Comparison of ENCODE assay signal across 18 cellular contexts in genomic region chr6:112881027-112881426, GRCh38.
DNase-seq lines count a peak whose midpoint lies in the region; ATAC-seq and TF ChIP-seq lines count a peak whose summit lies in the region.
"Had no signal": no experiment of that assay in that cellular context is flagged by ENCODE, and none has a peak within 500 bp of the region (broad histone marks: within the 10 kb centered on the region; RNA-seq: fewer than 3 reads in every experiment).

No MANE protein-coding gene starts in this region.

- DNase-seq in AG04449 (ENCODE audit: low read depth, low spot score) (peak; percentile 24), cardiac fibroblast (ENCODE audit: low read depth in 2 of 2) (peak; percentile 33 to 71), kidney glomerular epithelial cell (lab: John Stamatoyannopoulos, UW) (peak; percentile 26), DMS53 treated with DMSO at 0.1 percent for 48 hours (lab: John Stamatoyannopoulos, UW; ENCODE audit: unreplicated experiment) (no peak)
- DNase-seq in stimulated activated CD4-positive, alpha-beta T cell treated with anti-CD3 and anti-CD28 coated beads, Interleukin-12 subunit alpha, Interleukin-12 subunit beta, amount 100 ng/mL, for 4 hours, result no peak
- DNase-seq in activated CD4-positive, CD25-positive, alpha-beta regulatory T cell (lab: John Stamatoyannopoulos, UW), result no peak
- DNase-seq: ACHN; activated CD4-positive, alpha-beta memory T cell treated with anti-CD3 and anti-CD28 coated beads for 36 hours; DMS153; lower lobe of right lung; NCI-H1436 treated with DMSO at 0.1 percent for 48 hours; NCI-H526 treated with DMSO at 0.1 percent for 48 hours; occipital lobe; tibial artery had no signal

- no peak for TF ChIP-seq CTCF in AG04449 (IDR thresholded peaks at IDR 0.05; ENCODE audit: insufficient read depth, low read length, missing control alignments)
- TF ChIP-seq CTCF in cardiac fibroblast (IDR thresholded peaks at IDR 0.05; ENCODE audit: low read depth, low read length), result no peak

- H3K9me3 ChIP-seq in HUES6 (ENCODE audit: control insufficient read depth, insufficient read depth, low read depth, low read length), result no peaks in the 10 kb centered on the region
- H3K9me3 ChIP-seq: lower lobe of right lung, tibial artery had no signal

- H3K4me1 ChIP-seq in HUES6 (ENCODE audit: control insufficient read depth, insufficient read depth, low read length), result peaks cover 12% of the 10 kb centered on the region
- H3K4me1 ChIP-seq: lower lobe of right lung had no signal

- H3K27ac ChIP-seq in HUES6 (ENCODE audit: low read depth, low read length), result no peak overlapping the region
- H3K27ac ChIP-seq: epithelial cell of prostate, lower lobe of right lung, tibial artery had no signal

- CTCF ChIA-PET in AG04449 (lab: Yijun Ruan, JAX), result interaction anchor here (0.6 to 1.0 kb wide), 2 partner anchors 210 to 694 kb away, joined by 3 read pairs; no protein-coding TSS in a partner anchor

- no peak for ATAC-seq in HG02840 (IDR thresholded peaks at IDR 0.05; ENCODE audit: low FRiP score, unreplicated experiment)
- ATAC-seq: activated T-helper 17 cell treated with anti-CD3 and anti-CD28 coated beads, Interleukin-2, amount 50 U/mL, for 72 hours; lower lobe of right lung had no signal

- H3K4me3 ChIP-seq in AG04449 (ENCODE audit: low read depth, low read length), result no peak overlapping the region
- peak overlapping the region; percentile 64 for H3K4me3 ChIP-seq in HUES6 (ENCODE audit: low read depth, low read length)
- H3K4me3 ChIP-seq in cardiac fibroblast (replicated peaks in 1 of 2; ENCODE audit: low read depth in 2 of 2, low read length in 2 of 2), result no peak overlapping the region
- H3K4me3 ChIP-seq: lower lobe of right lung, tibial artery had no signal

- POLR2A ChIA-PET in AG04449 (lab: Yijun Ruan, JAX), result no interaction called here

- H3K9ac ChIP-seq in HUES6 (ENCODE audit: low read length), result no peak overlapping the region

- no peaks in the 10 kb centered on the region for H3K27me3 ChIP-seq in HUES6 (ENCODE audit: control insufficient read depth, insufficient read depth, low read length)
- H3K27me3 ChIP-seq: tibial artery had no signal

- H3K36me3 ChIP-seq in HUES6 (ENCODE audit: control insufficient read depth, insufficient read depth, low read length), result no peaks in the 10 kb centered on the region
- H3K36me3 ChIP-seq: lower lobe of right lung, tibial artery had no signal

Comparison
In these comparisons a context has a peak if more than half of its experiments do, and no peak if none do; other contexts are left out.
1. DNase-seq: peak in AG04449 (single experiment), cardiac fibroblast (2 of 2) and kidney glomerular epithelial cell (single experiment); none in stimulated activated CD4-positive, alpha-beta T cell treated with anti-CD3 and anti-CD28 coated beads, Interleukin-12 subunit alpha, Interleukin-12 subunit beta, amount 100 ng/mL, for 4 hours (single experiment), activated CD4-positive, CD25-positive, alpha-beta regulatory T cell (0 of 4) and DMS53 treated with DMSO at 0.1 percent for 48 hours (single experiment).